ENCODE assay signal across 22 cellular contexts in the genomic region with DNA sequence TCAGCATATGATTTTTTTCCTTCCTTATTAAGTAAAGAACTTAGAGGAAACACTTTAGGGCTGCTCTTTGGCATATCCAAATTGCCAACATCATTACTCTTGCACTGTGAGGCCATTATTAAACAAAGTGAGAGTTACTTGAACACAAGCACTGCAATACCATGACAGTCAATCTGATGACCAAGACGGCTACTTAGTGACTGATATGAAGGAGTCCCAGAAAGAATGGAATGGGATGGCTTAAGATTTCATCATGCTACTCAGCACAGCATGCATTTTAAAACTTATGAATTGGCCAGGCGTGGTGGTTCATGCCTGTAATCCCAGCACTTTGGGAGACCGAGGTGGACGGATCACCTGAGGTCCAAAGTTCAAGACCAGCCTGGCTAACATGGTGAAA. TPM values are rescaled to one million over a fixed set of nuclear protein-coding genes. Genes with fewer than 3 reads are reported as not detected.
DNase-seq lines count a peak whose midpoint lies in the region; ATAC-seq, FAIRE-seq and TF ChIP-seq lines count a peak whose summit lies in the region.
"Had no signal": no experiment of that assay in that cellular context is flagged by ENCODE, and none has a peak within 500 bp of the region (broad histone marks: within the 10 kb centered on the region; RNA-seq: fewer than 3 reads in every experiment).

No MANE protein-coding gene starts in this region.

- H3K9me3 Mint-ChIP-seq in activated CD4-positive, alpha-beta T cell treated with anti-CD3 and anti-CD28 coated beads for 36 hours (ENCODE audit: low read depth): no peaks in the 10 kb centered on the region
- H3K9me3 Mint-ChIP-seq in CD8-positive, alpha-beta memory T cell: no peaks in the 10 kb centered on the region
- no peaks in the 10 kb centered on the region for H3K9me3 Mint-ChIP-seq in activated T-helper 17 cell treated with anti-CD3 and anti-CD28 coated beads, Interleukin-2, amount 50 U/mL, for 72 hours
- H3K9me3 Mint-ChIP-seq: GM23338, type B pancreatic cell had no signal

- H3K27me3 Mint-ChIP-seq in activated CD4-positive, alpha-beta T cell treated with anti-CD3 and anti-CD28 coated beads for 36 hours: no peaks in the 10 kb centered on the region
- H3K27me3 Mint-ChIP-seq in CD8-positive, alpha-beta memory T cell: no peaks in the 10 kb centered on the region
- no peaks in the 10 kb centered on the region for H3K27me3 Mint-ChIP-seq in activated T-helper 17 cell treated with anti-CD3 and anti-CD28 coated beads, Interleukin-2, amount 50 U/mL, for 72 hours
- H3K27me3 Mint-ChIP-seq: B cell, type B pancreatic cell had no signal

- H3K27ac ChIP-seq in CD8-positive, alpha-beta memory T cell (ENCODE audit: low read depth, low read length): no peak overlapping the region
- no peak overlapping the region for H3K27ac ChIP-seq in keratinocyte (ENCODE audit: control insufficient read depth, insufficient read depth, low read length)
- H3K27ac ChIP-seq: esophagus muscularis mucosa, RWPE1, SK-N-MC had no signal

- H3K9me1 ChIP-seq in keratinocyte (ENCODE audit: control insufficient read depth, extremely low read depth, insufficient read depth, low read length): no peaks in the 10 kb centered on the region

- POLR2A ChIA-PET in activated CD4-positive, alpha-beta T cell treated with anti-CD3 and anti-CD28 coated beads for 36 hours (lab: Charles Lee): interaction anchor here (0.6 kb wide), 1 partner anchor 55 kb away, joined by 4 read pairs; no protein-coding TSS in a partner anchor
- POLR2A ChIA-PET in CD8-positive, alpha-beta memory T cell (lab: Charles Lee): no interaction called here

- H3K79me2 ChIP-seq in keratinocyte (ENCODE audit: control insufficient read depth, insufficient read depth, low read length): no peaks in the 10 kb centered on the region

- peaks cover 32% of the 10 kb centered on the region for H3K4me1 Mint-ChIP-seq in activated CD4-positive, alpha-beta T cell treated with anti-CD3 and anti-CD28 coated beads for 36 hours
- H3K4me1 Mint-ChIP-seq in CD8-positive, alpha-beta memory T cell: peaks cover 8 to 23% (median 22%) of the 10 kb centered on the region in 3 donors
- peaks cover 36% of the 10 kb centered on the region for H3K4me1 Mint-ChIP-seq in activated T-helper 17 cell treated with anti-CD3 and anti-CD28 coated beads, Interleukin-2, amount 50 U/mL, for 72 hours
- H3K4me1 Mint-ChIP-seq: B cell had no signal

- no peaks in the 10 kb centered on the region for H3K4me1 ChIP-seq in CD8-positive, alpha-beta memory T cell (ENCODE audit: insufficient read depth, low read length)
- H3K4me1 ChIP-seq in keratinocyte (ENCODE audit: control insufficient read depth, extremely low read depth, insufficient read depth, low read length): no peaks in the 10 kb centered on the region
- H3K4me1 ChIP-seq: esophagus muscularis mucosa had no signal

- DNase-seq in activated CD4-positive, alpha-beta T cell treated with anti-CD3 and anti-CD28 coated beads for 36 hours: no peak
- no peak for DNase-seq in activated CD4-positive, alpha-beta T cell treated with anti-CD3 and anti-CD28 coated beads for 1 hour
- DNase-seq in CD8-positive, alpha-beta memory T cell: no peak
- DNase-seq in keratinocyte (ENCODE audit: low read depth, low spot score): no peak
- DNase-seq in NCI-H526 (lab: John Stamatoyannopoulos, UW): no peak
- no peak for DNase-seq in NCI-H446 (lab: John Stamatoyannopoulos, UW)
- DNase-seq in foreskin melanocyte: no peak
- DNase-seq: 8988T; effector memory CD4-positive, alpha-beta T cell; Karpas-422; kidney; MV-4-11; NCI-H2171 treated with DMSO at 0.1 percent for 48 hours; NCI-H526 treated with DMSO at 0.1 percent for 48 hours; stimulated activated CD4-positive, alpha-beta T cell treated with anti-CD3 and anti-CD28 coated beads, Interleukin-4, amount 100 ng/mL, for 4 hours had no signal

- H3K9me3 ChIP-seq in CD8-positive, alpha-beta memory T cell (ENCODE audit: low read length): no peaks in the 10 kb centered on the region
- H3K9me3 ChIP-seq in keratinocyte (ENCODE audit: control insufficient read depth, low read depth, low read length): no peaks in the 10 kb centered on the region
- H3K9me3 ChIP-seq: esophagus muscularis mucosa had no signal

- CTCF ChIA-PET in activated CD4-positive, alpha-beta T cell treated with anti-CD3 and anti-CD28 coated beads for 36 hours (lab: Charles Lee): interaction anchor here (0.7 to 1.2 kb wide), 3 partner anchors 11 to 174 kb away, joined by 3 to 4 read pairs (median 4); no protein-coding TSS in a partner anchor
- CTCF ChIA-PET in CD8-positive, alpha-beta memory T cell (lab: Charles Lee): no interaction called here

- H4K20me1 ChIP-seq in keratinocyte (ENCODE audit: control insufficient read depth, extremely low read depth, insufficient read depth, low read length): no peaks in the 10 kb centered on the region

- peaks cover 93% of the 10 kb centered on the region for H3K36me3 ChIP-seq in CD8-positive, alpha-beta memory T cell (ENCODE audit: insufficient read depth, low read length)
- H3K36me3 ChIP-seq in keratinocyte (ENCODE audit: control insufficient read depth in 2 of 2, extremely low read depth in 1 of 2, insufficient read depth in 2 of 2, low read length in 2 of 2): no peaks in the 10 kb centered on the region
- H3K36me3 ChIP-seq: esophagus muscularis mucosa had no signal

- FAIRE-seq in keratinocyte (lab: Jason Lieb, UNC): peak; percentile 34
- FAIRE-seq: kidney had no signal

- ATAC-seq in activated CD4-positive, alpha-beta T cell treated with anti-CD3 and anti-CD28 coated beads for 36 hours: peak; percentile 58
- ATAC-seq in activated T-helper 17 cell treated with anti-CD3 and anti-CD28 coated beads, Interleukin-2, amount 50 U/mL, for 72 hours (replicated peaks): peak; percentile 40
- ATAC-seq: GM23338 had no signal

- H3K4me2 ChIP-seq in keratinocyte (ENCODE audit: control insufficient read depth, extremely low read depth, insufficient read depth, low read depth, low read length): no peak overlapping the region
- H3K4me2 ChIP-seq: GM23338 had no signal

- no peak overlapping the region for H3K4me3 ChIP-seq in CD8-positive, alpha-beta memory T cell (ENCODE audit: low read length)
- no peak overlapping the region for H3K4me3 ChIP-seq in keratinocyte (ENCODE audit: control insufficient read depth in 2 of 3, extremely low read depth in 1 of 3, insufficient read depth in 2 of 3, low read depth in 1 of 3, low read length in 3 of 3)
- H3K4me3 ChIP-seq: esophagus muscularis mucosa, GM23338, SK-N-MC had no signal

- no peak overlapping the region for H3K4me3 Mint-ChIP-seq in activated CD4-positive, alpha-beta T cell treated with anti-CD3 and anti-CD28 coated beads for 36 hours
- H3K4me3 Mint-ChIP-seq in CD8-positive, alpha-beta memory T cell: no peak overlapping the region
- H3K4me3 Mint-ChIP-seq in activated T-helper 17 cell treated with anti-CD3 and anti-CD28 coated beads, Interleukin-2, amount 50 U/mL, for 72 hours: peak overlapping the region; percentile 55
- H3K4me3 Mint-ChIP-seq: B cell, GM23338, type B pancreatic cell had no signal

- peaks cover 86% of the 10 kb centered on the region for H3K36me3 Mint-ChIP-seq in activated CD4-positive, alpha-beta T cell treated with anti-CD3 and anti-CD28 coated beads for 36 hours (ENCODE audit: low read depth)
- H3K36me3 Mint-ChIP-seq in CD8-positive, alpha-beta memory T cell: peaks cover 7 to 97% (median 38%) of the 10 kb centered on the region in 3 donors
- peaks cover 100% of the 10 kb centered on the region for H3K36me3 Mint-ChIP-seq in activated T-helper 17 cell treated with anti-CD3 and anti-CD28 coated beads, Interleukin-2, amount 50 U/mL, for 72 hours (ENCODE audit: low read depth)
- H3K36me3 Mint-ChIP-seq: type B pancreatic cell had no signal

- intact Hi-C loops in activated CD4-positive, alpha-beta T cell treated with anti-CD3 and anti-CD28 coated beads for 36 hours (cut with DNase I, micrococcal nuclease): no loop called here

- H3K27me3 ChIP-seq in CD8-positive, alpha-beta memory T cell (ENCODE audit: insufficient read depth, low read length, poor library complexity, severe bottlenecking): no peaks in the 10 kb centered on the region
- peaks cover 4% of the 10 kb centered on the region for H3K27me3 ChIP-seq in keratinocyte (ENCODE audit: control insufficient read depth, extremely low read depth, insufficient read depth, low read length)

- dilution Hi-C loops in keratinocyte (cut with MboI; ENCODE audit: extremely low pct_ligation_motif_present, low sequenced_read_pairs): loop anchor here (25.0 kb wide), 1 partner anchor 178 kb away; no protein-coding TSS in a partner anchor

- peak overlapping the region; percentile 81 for H3K27ac Mint-ChIP-seq in activated CD4-positive, alpha-beta T cell treated with anti-CD3 and anti-CD28 coated beads for 36 hours
- H3K27ac Mint-ChIP-seq in CD8-positive, alpha-beta memory T cell: peak overlapping the region; percentile 31 to 78 (median 66)
- peak overlapping the region; percentile 82 for H3K27ac Mint-ChIP-seq in activated T-helper 17 cell treated with anti-CD3 and anti-CD28 coated beads, Interleukin-2, amount 50 U/mL, for 72 hours
- H3K27ac Mint-ChIP-seq: GM23338, type B pancreatic cell had no signal

- TF ChIP-seq CTCF in keratinocyte (optimal IDR thresholded peaks at IDR 0.05 in 1 of 3, IDR thresholded peaks at IDR 0.05 in 1 of 3, conservative IDR thresholded peaks at IDR 0.05 in 1 of 3; ENCODE audit: extremely low read depth in 1 of 3, insufficient read depth in 2 of 3, low read length in 3 of 3): no peak

- no peak overlapping the region for H3K9ac ChIP-seq in keratinocyte (ENCODE audit: control insufficient read depth, extremely low read depth, insufficient read depth, low read length)

- no peak overlapping the region for H2AFZ ChIP-seq in keratinocyte (ENCODE audit: control insufficient read depth, low read length)
- H2AFZ ChIP-seq: GM23338 had no signal

RNA-seq across cellular contexts. Expression of gene FAM98B, which starts 55.2 kb away (rescaled TPM):
- 10 to 100 TPM; 54.2 to 81.9 TPM for total RNA-seq in activated CD4-positive, alpha-beta T cell treated with anti-CD3 and anti-CD28 coated beads for 36 hours
- 10 to 100 TPM; 56.7 to 60.9 TPM for total RNA-seq in CD8-positive, alpha-beta memory T cell
- polyA plus RNA-seq in CD8-positive, alpha-beta memory T cell: 2.2 TPM
- total RNA-seq in activated T-helper 17 cell treated with anti-CD3 and anti-CD28 coated beads, Interleukin-2, amount 50 U/mL, for 72 hours: 10 to 100 TPM; 28.5 to 44.5 TPM
- polyA plus RNA-seq in keratinocyte: 4.7 to 22.2 TPM (median 9.7 TPM) in 3 replicates
- 3.8 TPM for polyA plus RNA-seq in keratinocyte (2011; ENCODE audit: low read depth)
- 6.1 and 9.2 TPM in 2 replicates for polyA plus RNA-seq in keratinocyte (2011; cell fraction: cytosol; rRNA removed)
- polyA plus RNA-seq in keratinocyte (2011; cell fraction: nucleus; rRNA removed): 5.6 and 7.3 TPM in 2 replicates
- 5.9 and 20.9 TPM in 2 replicates for polyA plus RNA-seq in keratinocyte (2012; ENCODE audit: low replicate concordance)
- polyA minus RNA-seq in keratinocyte: 1.1 to 8.3 TPM (median 2.5 TPM) in 3 replicates
- polyA minus RNA-seq in keratinocyte (2011; cell fraction: cytosol; rRNA and poly(A)+ RNA removed): 2.1 TPM
- polyA minus RNA-seq in keratinocyte (2011; cell fraction: nucleus; rRNA and poly(A)+ RNA removed): 4.4 and 11.0 TPM in 2 replicates

RNA-seq across cellular contexts. Expression of gene RASGRP1, which starts 55.5 kb away (rescaled TPM):
- 100 to 1,000 TPM; 102 to 120 TPM for total RNA-seq in activated CD4-positive, alpha-beta T cell treated with anti-CD3 and anti-CD28 coated beads for 36 hours
- total RNA-seq in CD8-positive, alpha-beta memory T cell: 10 to 100 TPM; 64.7 to 67.9 TPM
- polyA plus RNA-seq in CD8-positive, alpha-beta memory T cell: 90.9 TPM
- 100 to 1,000 TPM; 118 to 164 TPM for total RNA-seq in activated T-helper 17 cell treated with anti-CD3 and anti-CD28 coated beads, Interleukin-2, amount 50 U/mL, for 72 hours
- 0.05 to 1.1 TPM (median 0.28 TPM) in 3 replicates for polyA plus RNA-seq in keratinocyte
- 1.4 TPM for polyA plus RNA-seq in keratinocyte (2011; ENCODE audit: low read depth)
- polyA plus RNA-seq in keratinocyte (2011; cell fraction: cytosol; rRNA removed): 0.12 and 0.36 TPM in 2 replicates
- polyA plus RNA-seq in keratinocyte (2011; cell fraction: nucleus; rRNA removed): 0.28 and 0.29 TPM in 2 replicates
- polyA plus RNA-seq in keratinocyte (2012; ENCODE audit: low replicate concordance): 0.08 and 1.0 TPM in 2 replicates
- polyA minus RNA-seq in keratinocyte: 0.67 to 3.1 TPM in 2 of 3 replicates, not detected in the other
- polyA minus RNA-seq in keratinocyte (2011; cell fraction: cytosol; rRNA and poly(A)+ RNA removed): not detected
- polyA minus RNA-seq in keratinocyte (2011; cell fraction: nucleus; rRNA and poly(A)+ RNA removed): 0.32 and 0.62 TPM in 2 replicates
